ENCODE assay signal across 24 cellular contexts in genomic region chr20:31881945-31882344, GRCh38. TPM values are rescaled to one million over a fixed set of nuclear protein-coding genes. Genes with fewer than 3 reads are reported as not detected.
DNase-seq lines count a peak whose midpoint lies in the region; ATAC-seq, FAIRE-seq and TF ChIP-seq lines count a peak whose summit lies in the region.
"Had no signal": no experiment of that assay in that cellular context is flagged by ENCODE, and none has a peak within 500 bp of the region (broad histone marks: within the 10 kb centered on the region; RNA-seq: fewer than 3 reads in every experiment).

No MANE protein-coding gene starts in this region.

- no peak overlapping the region for H3K4me2 ChIP-seq in K562 (ENCODE audit: insufficient read depth, low read length)

- no peak overlapping the region for H3K9ac ChIP-seq in K562 (ENCODE audit: insufficient read depth in 1 of 2, low read depth in 2 of 2, low read length in 2 of 2)
- H3K9ac ChIP-seq: GM23248 had no signal

- DNase-seq in Panc1 (ENCODE audit: low read depth, low spot score) (no peak), K562 (ENCODE audit: extremely low read depth in 1 of 4, low spot score in 3 of 4) (no peak), natural killer cell (no peak), epidermal melanocyte (ENCODE audit: insufficient read length, low spot score) (no peak)
- no peak for DNase-seq in activated T-cell treated with anti-CD3 and anti-CD28 coated beads, Interleukin-2, amount 50 U/mL, for 4 hours
- DNase-seq: ACHN; BE2C; C1 segment of cervical spinal cord; CD4-positive, CD25-positive, alpha-beta regulatory T cell; CD8-positive, alpha-beta memory T cell; COR-L47; GM23248; HCEC 1CT had no signal

- 20% methylated on average over 5 of the region's 5 CpGs for WGBS in K562 (ENCODE audit: insufficient coverage, low coverage, missing lambda C conversion rate)

- H3K4me1 Mint-ChIP-seq in natural killer cell: peaks cover 12 to 18% of the 10 kb centered on the region in 2 donors
- H3K4me1 Mint-ChIP-seq in stimulated activated memory B cell treated with anti-CD40 and anti-IgM and Interleukin-4, amounts not matched to agents 10 μg/mL and 1 μg/mL and 100 μg/mL, for 72 hours: peaks cover 17% of the 10 kb centered on the region
- H3K4me1 Mint-ChIP-seq in activated T-cell treated with anti-CD3 and anti-CD28 coated beads, Interleukin-2, amount 50 U/mL, for 4 hours (ENCODE audit: low read depth): peaks cover 9% of the 10 kb centered on the region

- H3K4me3 ChIP-seq in Panc1 (ENCODE audit: low read depth in 2 of 2, low read length in 2 of 2): no peak overlapping the region
- no peak overlapping the region for H3K4me3 ChIP-seq in K562
- H3K4me3 ChIP-seq: GM23248 had no signal

- no peak for TF ChIP-seq POLR2A in K562 (conservative IDR thresholded peaks at IDR 0.05)

- no peaks in the 10 kb centered on the region for H3K36me3 Mint-ChIP-seq in natural killer cell
- H3K36me3 Mint-ChIP-seq in stimulated activated memory B cell treated with anti-CD40 and anti-IgM and Interleukin-4, amounts not matched to agents 10 μg/mL and 1 μg/mL and 100 μg/mL, for 72 hours: no peaks in the 10 kb centered on the region
- H3K36me3 Mint-ChIP-seq in activated T-cell treated with anti-CD3 and anti-CD28 coated beads, Interleukin-2, amount 50 U/mL, for 4 hours (ENCODE audit: insufficient read depth): no peaks in the 10 kb centered on the region
- H3K36me3 Mint-ChIP-seq: CD4-positive, CD25-positive, alpha-beta regulatory T cell; IgD-negative memory B cell had no signal

- BruUV-seq in Panc1 (replicated peaks; lab: Mats Ljungman, UMichigan): no TSS peak
- BruUV-seq in K562 (replicated peaks; lab: Mats Ljungman, UMichigan): no TSS peak

- H3K27me3 ChIP-seq in Panc1 (ENCODE audit: control insufficient read depth, insufficient read depth, low read length) (no peaks in the 10 kb centered on the region; the same call in 1 of the 2 replicates), K562 (ENCODE audit: control insufficient read depth in 2 of 2, insufficient read depth in 2 of 2, low read length in 2 of 2) (peaks cover 0 to 11% of the 10 kb centered on the region in 2 experiments; a peak in 2 of 5 replicates)
- H3K27me3 ChIP-seq: BE2C had no signal

- POLR2A ChIA-PET in Panc1 (lab: Charles Lee) (no interaction called here), K562 (lab: Yijun Ruan, JAX) (interaction anchor here (0.6 to 0.7 kb wide), 2 partner anchors 32 to 62 kb away, joined by 3 to 4 read pairs; no protein-coding TSS in a partner anchor)

- H3K4me3 Mint-ChIP-seq in natural killer cell: peak overlapping the region; percentile 93
- H3K4me3 Mint-ChIP-seq in stimulated activated memory B cell treated with anti-CD40 and anti-IgM and Interleukin-4, amounts not matched to agents 10 μg/mL and 1 μg/mL and 100 μg/mL, for 72 hours: no peak overlapping the region
- H3K4me3 Mint-ChIP-seq in activated T-cell treated with anti-CD3 and anti-CD28 coated beads, Interleukin-2, amount 50 U/mL, for 4 hours: no peak overlapping the region

- CTCF ChIA-PET in Panc1 (lab: Charles Lee): interaction anchor here (0.6 kb wide), 1 partner anchor 28 kb away, joined by 3 read pairs; no protein-coding TSS in a partner anchor
- CTCF ChIA-PET in K562 (lab: Yijun Ruan, JAX; ENCODE audit: low intra/inter-chr PET ratio): no interaction called here

- no peaks in the 10 kb centered on the region for H4K20me1 ChIP-seq in K562 (replicated peaks; ENCODE audit: control insufficient read depth, insufficient read depth, low read length)

- H3K27ac ChIP-seq in Panc1 (ENCODE audit: low read length) (peak overlapping the region; percentile 35; the same call in 1 of the 2 replicates), K562 (ENCODE audit: extremely low read depth, low read depth, low read length) (no peak overlapping the region)
- H3K27ac ChIP-seq: GM23248, HL-60 had no signal

- H3K4me1 ChIP-seq in Panc1 (ENCODE audit: control insufficient read depth, insufficient read depth, low read length): peaks cover 4% of the 10 kb centered on the region; the same call in 1 of the 2 replicates
- peaks cover 0 to 8% of the 10 kb centered on the region in 2 experiments; a peak in 2 of 5 replicates for H3K4me1 ChIP-seq in K562 (replicated peaks in 1 of 2; ENCODE audit: control insufficient read depth in 2 of 2, insufficient read depth in 2 of 2, low read length in 2 of 2)
- H3K4me1 ChIP-seq: BE2C had no signal

- H3K36me3 ChIP-seq in Panc1 (ENCODE audit: control insufficient read depth, insufficient read depth, low read length): no peaks in the 10 kb centered on the region
- no peaks in the 10 kb centered on the region for H3K36me3 ChIP-seq in K562 (ENCODE audit: control insufficient read depth, insufficient read depth, low read length)
- H3K36me3 ChIP-seq: BE2C had no signal

- H3K9me3 Mint-ChIP-seq in natural killer cell: no peaks in the 10 kb centered on the region
- no peaks in the 10 kb centered on the region for H3K9me3 Mint-ChIP-seq in stimulated activated memory B cell treated with anti-CD40 and anti-IgM and Interleukin-4, amounts not matched to agents 10 μg/mL and 1 μg/mL and 100 μg/mL, for 72 hours
- H3K9me3 Mint-ChIP-seq in activated T-cell treated with anti-CD3 and anti-CD28 coated beads, Interleukin-2, amount 50 U/mL, for 4 hours: no peaks in the 10 kb centered on the region
- H3K9me3 Mint-ChIP-seq: CD8-positive, alpha-beta memory T cell had no signal

- no peak for TF ChIP-seq EP300 in K562 (IDR thresholded peaks at IDR 0.05; ENCODE audit: low read length)

- H2AFZ ChIP-seq in K562 (ENCODE audit: low read depth, low read length): peak overlapping the region; percentile 35; the same call in 1 of the 2 replicates
- H2AFZ ChIP-seq: GM23248 had no signal

- no peak for TF ChIP-seq RAD21 in K562 (CRISPR knock-in tag; conservative IDR thresholded peaks at IDR 0.05 in 1 of 2, IDR thresholded peaks at IDR 0.05 in 1 of 2)

- no peak for FAIRE-seq in K562 (lab: Jason Lieb, UNC)
- FAIRE-seq: A204.1, D721Med, G401.6, GM12891, GM19239, H54 had no signal

- no peak for ATAC-seq in Panc1
- ATAC-seq in K562: no peak
- no peak for ATAC-seq in natural killer cell
- ATAC-seq in stimulated activated memory B cell treated with anti-CD40 and anti-IgM and Interleukin-4, amounts not matched to agents 10 μg/mL and 1 μg/mL and 100 μg/mL, for 72 hours: no peak
- ATAC-seq in HG02938 (IDR thresholded peaks at IDR 0.05; ENCODE audit: unreplicated experiment): no peak
- no peak for ATAC-seq in activated T-cell treated with anti-CD3 and anti-CD28 coated beads, Interleukin-2, amount 50 U/mL, for 4 hours

- no peaks in the 10 kb centered on the region for H3K9me3 ChIP-seq in Panc1 (ENCODE audit: control insufficient read depth, insufficient read depth, low read depth, low read length)
- H3K9me3 ChIP-seq in K562 (replicated peaks; ENCODE audit: control insufficient read depth, insufficient read depth, low read depth, low read length): no peaks in the 10 kb centered on the region
- H3K9me3 ChIP-seq: BE2C had no signal

- no peak overlapping the region for H3K27ac Mint-ChIP-seq in natural killer cell
- H3K27ac Mint-ChIP-seq in stimulated activated memory B cell treated with anti-CD40 and anti-IgM and Interleukin-4, amounts not matched to agents 10 μg/mL and 1 μg/mL and 100 μg/mL, for 72 hours: peak overlapping the region; percentile 79
- H3K27ac Mint-ChIP-seq: IgD-negative memory B cell had no signal

- in situ Hi-C loops in Panc1 (cut with HindIII; ENCODE audit: low pct_unique_long_range_greater_than_20kb, low sequenced_read_pairs): no loop called here
- in situ Hi-C loops in K562 (cut with MboI): no loop called here

- H3K27me3 Mint-ChIP-seq in natural killer cell (ENCODE audit: low read depth in 2 of 2): peaks cover under 1 to 13% of the 10 kb centered on the region in 2 donors
- no peaks in the 10 kb centered on the region for H3K27me3 Mint-ChIP-seq in stimulated activated memory B cell treated with anti-CD40 and anti-IgM and Interleukin-4, amounts not matched to agents 10 μg/mL and 1 μg/mL and 100 μg/mL, for 72 hours
- peaks cover 25% of the 10 kb centered on the region for H3K27me3 Mint-ChIP-seq in activated T-cell treated with anti-CD3 and anti-CD28 coated beads, Interleukin-2, amount 50 U/mL, for 4 hours (ENCODE audit: low read depth)
- H3K27me3 Mint-ChIP-seq: IgD-negative memory B cell had no signal

- H3K9me1 ChIP-seq in K562 (ENCODE audit: control insufficient read depth, insufficient read depth, low read length): no peaks in the 10 kb centered on the region

- TF ChIP-seq CTCF in Panc1 (IDR thresholded peaks at IDR 0.05) (no peak), K562 (IDR thresholded peaks at IDR 0.05 in 2 of 3, conservative IDR thresholded peaks at IDR 0.05 in 1 of 3; ENCODE audit: insufficient read depth in 2 of 3, low read depth in 1 of 3, low read length in 3 of 3) (no peak), natural killer cell (IDR thresholded peaks at IDR 0.05) (no peak)

- H3K79me2 ChIP-seq in K562 (ENCODE audit: control insufficient read depth, insufficient read depth, low read length): no peaks in the 10 kb centered on the region

- intact Hi-C loops in Panc1 (cut with micrococcal nuclease; ENCODE audit: unreplicated experiment) (no loop called here), K562 (cut with micrococcal nuclease) (no loop called here), natural killer cell (cut with micrococcal nuclease) (no loop called here)

RNA-seq across cellular contexts. Expression of gene TTLL9, which starts 11.5 kb away (rescaled TPM):
- total RNA-seq in Panc1 (2021; ENCODE audit: unreplicated experiment): 2.1 TPM
- polyA plus RNA-seq in Panc1 (2012; ENCODE audit: insufficient read length): 3.1 TPM
- not detected in 2 replicates for total RNA-seq in K562 (2011; cell fraction: chromatin; rRNA removed; ENCODE audit: low replicate concordance)
- not detected in 2 replicates for total RNA-seq in K562 (2011; cell fraction: nucleolus; rRNA removed)
- not detected in 2 replicates for total RNA-seq in K562 (2011; cell fraction: nucleoplasm; rRNA removed)
- total RNA-seq in K562 (2014; rRNA removed): not detected in 2 replicates
- total RNA-seq in K562 (2014; rRNA removed; fragmentation: Illumina TruSeq; extraction: Trizol): not detected in 2 replicates
- not detected in 2 replicates for total RNA-seq in K562 (2015; rRNA removed; fragmentation: Illumina TruSeq; extraction: Trizol)
- total RNA-seq in K562 (2021): not detected in 2 replicates
- polyA plus RNA-seq in K562 (2011; rRNA removed): not detected in 2 replicates
- polyA plus RNA-seq in K562 (2011; cell fraction: cytosol; rRNA removed): not detected in 2 replicates
- not detected in 2 replicates for polyA plus RNA-seq in K562 (2011; cell fraction: nucleus; rRNA removed)
- not detected in 2 replicates for polyA plus RNA-seq in K562 (2012)
- not detected in 2 replicates for polyA plus RNA-seq in K562 (2014; fragmentation: Illumina TruSeq; extraction: Trizol)
- under 1 TPM in 1 of 2 experiments, not detected in 1; 0.06 TPM for polyA plus RNA-seq in K562 (2014; fragmentation: Nextera tagmentation; extraction: Ambion mirVana)
- 0.07 TPM in 1 of 2 replicates, not detected in the other for polyA plus RNA-seq in K562 (2014; rRNA removed)
- polyA minus RNA-seq in K562 (2011; rRNA and poly(A)+ RNA removed): not detected in 2 replicates
- not detected in 2 replicates for polyA minus RNA-seq in K562 (2011; cell fraction: cytosol; rRNA and poly(A)+ RNA removed)
- polyA minus RNA-seq in K562 (2011; cell fraction: nucleus; rRNA and poly(A)+ RNA removed): not detected in 2 replicates
- not detected for total RNA-seq in natural killer cell
- not detected for total RNA-seq in activated T-cell treated with anti-CD3 and anti-CD28 coated beads, Interleukin-2, amount 50 U/mL, for 4 hours
- total RNA-seq: CD4-positive, CD25-positive, alpha-beta regulatory T cell; CD8-positive, alpha-beta memory T cell; GM23248; HT1080 had no signal
- polyA plus RNA-seq: CD4-positive, CD25-positive, alpha-beta regulatory T cell; CD8-positive, alpha-beta memory T cell; GM23248; IgD-negative memory B cell had no signal

RNA-seq across cellular contexts. Expression of gene DUSP15, which starts 11.6 kb away (rescaled TPM):
- total RNA-seq in Panc1 (2021; ENCODE audit: unreplicated experiment): 23.6 TPM
- 16.1 TPM for polyA plus RNA-seq in Panc1 (2012; ENCODE audit: insufficient read length)
- 0.53 TPM in 1 of 2 replicates, not detected in the other for total RNA-seq in K562 (2011; cell fraction: chromatin; rRNA removed; ENCODE audit: low replicate concordance)
- total RNA-seq in K562 (2011; cell fraction: nucleolus; rRNA removed): 0.33 and 0.39 TPM in 2 replicates
- total RNA-seq in K562 (2011; cell fraction: nucleoplasm; rRNA removed): 0.29 and 0.84 TPM in 2 replicates
- not detected in 2 replicates for total RNA-seq in K562 (2014; rRNA removed)
- total RNA-seq in K562 (2014; rRNA removed; fragmentation: Illumina TruSeq; extraction: Trizol): not detected in 2 replicates
- total RNA-seq in K562 (2015; rRNA removed; fragmentation: Illumina TruSeq; extraction: Trizol): not detected in 2 replicates
- not detected in 2 replicates for total RNA-seq in K562 (2021)
- polyA plus RNA-seq in K562 (2011; rRNA removed): not detected in 2 replicates
- 0.09 and 0.16 TPM in 2 replicates for polyA plus RNA-seq in K562 (2011; cell fraction: cytosol; rRNA removed)
- 0.15 and 0.28 TPM in 2 replicates for polyA plus RNA-seq in K562 (2011; cell fraction: nucleus; rRNA removed)
- 0.22 TPM in 1 of 2 replicates, not detected in the other for polyA plus RNA-seq in K562 (2012)
- not detected in 2 replicates for polyA plus RNA-seq in K562 (2014; fragmentation: Illumina TruSeq; extraction: Trizol)
- not detected for polyA plus RNA-seq in K562 (2014; fragmentation: Nextera tagmentation; extraction: Ambion mirVana)
- 0.34 and 0.66 TPM in 2 replicates for polyA plus RNA-seq in K562 (2014; rRNA removed)
- not detected in 2 replicates for polyA minus RNA-seq in K562 (2011; rRNA and poly(A)+ RNA removed)
- not detected in 2 replicates for polyA minus RNA-seq in K562 (2011; cell fraction: cytosol; rRNA and poly(A)+ RNA removed)
- polyA minus RNA-seq in K562 (2011; cell fraction: nucleus; rRNA and poly(A)+ RNA removed): not detected in 2 replicates
- total RNA-seq in natural killer cell: not detected
- not detected for total RNA-seq in activated T-cell treated with anti-CD3 and anti-CD28 coated beads, Interleukin-2, amount 50 U/mL, for 4 hours
- total RNA-seq: CD4-positive, CD25-positive, alpha-beta regulatory T cell; CD8-positive, alpha-beta memory T cell; GM23248; HT1080 had no signal
- polyA plus RNA-seq: CD4-positive, CD25-positive, alpha-beta regulatory T cell; CD8-positive, alpha-beta memory T cell; GM23248; IgD-negative memory B cell had no signal

RNA-seq across cellular contexts. Expression of gene FOXS1, which starts 36.5 kb away (rescaled TPM):
- total RNA-seq in Panc1 (2021; ENCODE audit: unreplicated experiment) (6.3 TPM), K562 (2014; rRNA removed) (not detected in 2 replicates), K562 (2014; rRNA removed; fragmentation: Illumina TruSeq; extraction: Trizol) (not detected in 2 replicates), K562 (2015; rRNA removed; fragmentation: Illumina TruSeq; extraction: Trizol) (not detected in 2 replicates), K562 (2021) (not detected in 2 replicates), natural killer cell (not detected)
- 6.0 TPM for polyA plus RNA-seq in Panc1 (2012; ENCODE audit: insufficient read length)
- total RNA-seq in K562 (2011; cell fraction: chromatin; rRNA removed; ENCODE audit: low replicate concordance): not detected in 2 replicates
- not detected in 2 replicates for total RNA-seq in K562 (2011; cell fraction: nucleolus; rRNA removed)
- not detected in 2 replicates for total RNA-seq in K562 (2011; cell fraction: nucleoplasm; rRNA removed)
- polyA plus RNA-seq in K562 (2011; rRNA removed) (not detected in 2 replicates), K562 (2014; fragmentation: Illumina TruSeq; extraction: Trizol) (not detected in 2 replicates), K562 (2014; fragmentation: Nextera tagmentation; extraction: Ambion mirVana) (not detected), K562 (2014; rRNA removed) (not detected in 2 replicates)
- polyA plus RNA-seq in K562 (2011; cell fraction: cytosol; rRNA removed): not detected in 2 replicates
- not detected in 2 replicates for polyA plus RNA-seq in K562 (2011; cell fraction: nucleus; rRNA removed)
- polyA plus RNA-seq in K562 (2012): not detected in 2 replicates
- polyA minus RNA-seq in K562 (2011; rRNA and poly(A)+ RNA removed): not detected in 2 replicates
- not detected in 2 replicates for polyA minus RNA-seq in K562 (2011; cell fraction: cytosol; rRNA and poly(A)+ RNA removed)
- not detected in 2 replicates for polyA minus RNA-seq in K562 (2011; cell fraction: nucleus; rRNA and poly(A)+ RNA removed)
- total RNA-seq in activated T-cell treated with anti-CD3 and anti-CD28 coated beads, Interleukin-2, amount 50 U/mL, for 4 hours: not detected
- total RNA-seq: CD4-positive, CD25-positive, alpha-beta regulatory T cell; CD8-positive, alpha-beta memory T cell; GM23248 had no signal
- polyA plus RNA-seq: CD4-positive, CD25-positive, alpha-beta regulatory T cell; CD8-positive, alpha-beta memory T cell; GM23248; IgD-negative memory B cell had no signal

Comparison
In these comparisons a context has a peak if more than half of its experiments do, and no peak if none do; other contexts are left out.
1. RNA of gene DUSP15, which starts 11.6 kb away (total RNA-seq): 23.6 TPM in Panc1 (single experiment); not detected in natural killer cell, 0.29 to 0.84 TPM in K562 and not detected in activated T-cell treated with anti-CD3 and anti-CD28 coated beads, Interleukin-2, amount 50 U/mL, for 4 hours; every median in the first group is over 10 times any median in the second.